ENCODE assay signal across 8 cellular contexts in genomic region chr2:190407246-190407661, GRCh38. TPM values are rescaled to one million over a fixed set of nuclear protein-coding genes. Genes with fewer than 3 reads are reported as not detected.
DNase-seq lines count a peak whose midpoint lies in the region; ATAC-seq, FAIRE-seq and TF ChIP-seq lines count a peak whose summit lies in the region.

No MANE protein-coding gene starts in this region.

- H3K36me3 Mint-ChIP-seq in Caco-2 (ENCODE audit: insufficient read depth, unreplicated experiment): no peaks in the 10 kb centered on the region
- H3K36me3 Mint-ChIP-seq in activated naive CD8-positive, alpha-beta T cell treated with anti-CD3 and anti-CD28 coated beads, Interleukin-2, amount 50 U/mL, for 24 hours (ENCODE audit: low read depth): peaks cover 1% of the 10 kb centered on the region

- no peak for DNase-seq in Caco-2
- no peak for DNase-seq in HTR-8/SVneo (ENCODE audit: insufficient read length, low spot score)
- DNase-seq in activated naive CD8-positive, alpha-beta T cell treated with anti-CD3 and anti-CD28 coated beads, Interleukin-2, amount 50 U/mL, for 24 hours: no peak
- DNase-seq in lung (ENCODE audit: low spot score): no peak
- no peak for DNase-seq in transverse colon
- no peak for DNase-seq in H54 (ENCODE audit: insufficient read length, low spot score)
- DNase-seq in NCI-H2171 (lab: John Stamatoyannopoulos, UW): no peak

- 40 to 45% methylated on average over 11 of the region's 11 CpGs for WGBS in lung, 2 donors
- 43 to 48% methylated on average over 6 to 11 of the region's 11 CpGs for WGBS in transverse colon (ENCODE audit: low coverage in 1 of 2), 2 donors

- POLR2A ChIA-PET in Caco-2 (lab: Charles Lee): no interaction called here

- no TSS peak for BruUV-seq in Caco-2 (replicated peaks; lab: Mats Ljungman, UMichigan)

- H3K4me3 ChIP-seq in Caco-2 (ENCODE audit: low read depth, low read length) (no peak overlapping the region), lung (no peak overlapping the region), transverse colon (peak overlapping the region in 3 of 4 donors; percentile 91 to 92 (median 91))

- H3K27ac Mint-ChIP-seq in Caco-2 (ENCODE audit: unreplicated experiment): no peak overlapping the region
- H3K27ac Mint-ChIP-seq in activated naive CD8-positive, alpha-beta T cell treated with anti-CD3 and anti-CD28 coated beads, Interleukin-2, amount 50 U/mL, for 24 hours: no peak overlapping the region

- H3K4me1 ChIP-seq in Caco-2 (peaks cover 16% of the 10 kb centered on the region), lung (ENCODE audit: control insufficient read depth in 2 of 2, insufficient read depth in 2 of 2, low read length in 2 of 2) (peaks cover 0 to 6% of the 10 kb centered on the region in 2 donors), transverse colon (peaks cover 6 to 38% (median 10%) of the 10 kb centered on the region in 4 donors)

- no peaks in the 10 kb centered on the region for H3K27me3 Mint-ChIP-seq in Caco-2 (ENCODE audit: insufficient read depth, unreplicated experiment)
- no peaks in the 10 kb centered on the region for H3K27me3 Mint-ChIP-seq in activated naive CD8-positive, alpha-beta T cell treated with anti-CD3 and anti-CD28 coated beads, Interleukin-2, amount 50 U/mL, for 24 hours

- CTCF ChIA-PET in Caco-2 (lab: Charles Lee): no interaction called here

- H3K36me3 ChIP-seq in Caco-2 (ENCODE audit: control insufficient read depth, insufficient read depth, low read length) (no peaks in the 10 kb centered on the region; the same call in 1 of the 2 replicates), lung (ENCODE audit: control insufficient read depth in 2 of 2, insufficient read depth in 2 of 2, low read length in 2 of 2) (no peaks in the 10 kb centered on the region), transverse colon (no peaks in the 10 kb centered on the region)

- peak; percentile 38 for FAIRE-seq in HTR-8/SVneo (lab: Jason Lieb, UNC)
- no peak for FAIRE-seq in H54 (lab: Jason Lieb, UNC)

- in situ Hi-C loops in transverse colon (cut with MboI; ENCODE audit: low pct_ligation_motif_present in 1 of 4, low pct_unique_long_range_greater_than_20kb in 1 of 4, low sequenced_read_pairs in 3 of 4): no loop called here

- no peak for TF ChIP-seq POLR2A in transverse colon (IDR thresholded peaks at IDR 0.05)
- TF ChIP-seq POLR2A in H54 (IDR thresholded peaks at IDR 0.05; ENCODE audit: low read depth, low read length): no peak

- intact Hi-C loops in Caco-2 (cut with micrococcal nuclease; ENCODE audit: unreplicated experiment): loop anchor here (10.0 kb wide), 1 partner anchor 278 kb away; no protein-coding TSS in a partner anchor
- intact Hi-C loops in transverse colon (cut with DNase I; ENCODE audit: low total_unique reads): loop anchor here (10.0 kb wide), 1 partner anchor 78 kb away; no protein-coding TSS in a partner anchor

- peak overlapping the region; percentile 22 for H3K4me3 Mint-ChIP-seq in Caco-2 (ENCODE audit: unreplicated experiment)
- H3K4me3 Mint-ChIP-seq in activated naive CD8-positive, alpha-beta T cell treated with anti-CD3 and anti-CD28 coated beads, Interleukin-2, amount 50 U/mL, for 24 hours: peak overlapping the region; percentile 81

- TF ChIP-seq CTCF in Caco-2 (IDR thresholded peaks at IDR 0.05; ENCODE audit: insufficient read depth in 1 of 2, low read depth in 1 of 2, low read length in 1 of 2, severe bottlenecking in 1 of 2, unreplicated experiment in 1 of 2) (no peak), lung (IDR thresholded peaks at IDR 0.05; ENCODE audit: control extremely low read depth, extremely low read depth) (no peak), transverse colon (IDR thresholded peaks at IDR 0.05) (no peak)

- H3K27me3 ChIP-seq in Caco-2 (replicated peaks; ENCODE audit: control insufficient read depth, insufficient read depth, low read length) (no peaks in the 10 kb centered on the region), lung (ENCODE audit: control insufficient read depth, insufficient read depth) (no peaks in the 10 kb centered on the region), transverse colon (no peaks in the 10 kb centered on the region)

- peak; percentile 6 for ATAC-seq in activated naive CD8-positive, alpha-beta T cell treated with anti-CD3 and anti-CD28 coated beads, Interleukin-2, amount 50 U/mL, for 24 hours
- no peak for ATAC-seq in lung (ENCODE audit: insufficient read depth, low FRiP score)
- no peak for ATAC-seq in GM19463 (IDR thresholded peaks at IDR 0.05; ENCODE audit: unreplicated experiment)

- H3K9me3 Mint-ChIP-seq in Caco-2 (ENCODE audit: unreplicated experiment): no peaks in the 10 kb centered on the region
- H3K9me3 Mint-ChIP-seq in activated naive CD8-positive, alpha-beta T cell treated with anti-CD3 and anti-CD28 coated beads, Interleukin-2, amount 50 U/mL, for 24 hours: no peaks in the 10 kb centered on the region

- H3K9me3 ChIP-seq in Caco-2: no peaks in the 10 kb centered on the region
- no peaks in the 10 kb centered on the region for H3K9me3 ChIP-seq in lung (ENCODE audit: control insufficient read depth in 2 of 2, insufficient read depth in 1 of 2, low read length in 1 of 2)
- no peaks in the 10 kb centered on the region for H3K9me3 ChIP-seq in transverse colon

- H3K4me1 Mint-ChIP-seq in Caco-2 (ENCODE audit: low read depth, unreplicated experiment): no peaks in the 10 kb centered on the region
- peaks cover 30% of the 10 kb centered on the region for H3K4me1 Mint-ChIP-seq in activated naive CD8-positive, alpha-beta T cell treated with anti-CD3 and anti-CD28 coated beads, Interleukin-2, amount 50 U/mL, for 24 hours

- TF ChIP-seq EP300 in transverse colon (IDR thresholded peaks at IDR 0.05; ENCODE audit: low read depth): no peak

- H3K27ac ChIP-seq in lung (ENCODE audit: low read depth in 1 of 2, low read length in 1 of 2): peak overlapping the region; percentile 69 to 97
- peak overlapping the region; percentile 90 to 95 (median 94) for H3K27ac ChIP-seq in transverse colon

RNA-seq across cellular contexts. Expression of gene MFSD6, which starts 0.9 kb away (rescaled TPM):
- total RNA-seq in Caco-2 (2022) (10.9 and 11.1 TPM in 2 replicates), lung (10 to 100 TPM; 57.3 to 61.7 TPM), transverse colon (10 to 100 TPM; 76.3 to 99.1 (median 83.0) TPM)
- 10 to 100 TPM; 11.7 to 17.5 TPM for polyA plus RNA-seq in lung

Comparison
In these comparisons a context has a peak if more than half of its experiments do, and no peak if none do; other contexts are left out.
1. H3K4me3 ChIP-seq: peak in transverse colon (3 of 4); none in Caco-2 (single experiment) and lung (single experiment).